8 cellular contexts compared by ENCODE assay signal in the genomic region with DNA sequence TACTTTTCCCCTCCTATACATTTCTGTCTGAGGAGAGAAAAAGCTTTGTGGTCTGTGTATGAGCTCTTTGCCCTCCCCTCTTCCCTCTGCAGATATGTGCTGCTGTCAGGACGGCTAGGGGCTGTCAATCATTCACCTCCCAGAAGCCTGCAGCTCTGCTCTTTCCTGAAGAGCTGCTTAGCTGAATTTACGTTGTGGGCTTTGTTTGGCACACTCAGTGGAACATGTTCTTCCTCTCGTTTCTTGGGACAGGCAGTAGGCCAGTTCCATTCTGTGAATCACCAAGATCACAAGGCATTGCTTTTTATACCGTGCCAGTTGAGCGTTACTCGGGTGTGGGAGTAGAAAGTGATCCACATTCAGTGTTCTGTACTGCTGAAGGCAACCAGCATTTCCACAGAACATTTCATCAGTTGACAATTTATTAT.
A peak's percentile ranks its signal among the peaks of the same experiment; 100 is the strongest.
DNase-seq lines count a peak whose midpoint lies in the region; ATAC-seq and TF ChIP-seq lines count a peak whose summit lies in the region.

No MANE protein-coding gene starts in this region.

- no peak for TF ChIP-seq CTCF in thoracic aorta (IDR thresholded peaks at IDR 0.05)

- H3K36me3 ChIP-seq in thoracic aorta: no peaks in the 10 kb centered on the region

- peaks cover 25 to 30% of the 10 kb centered on the region in 2 donors for H3K4me1 ChIP-seq in thoracic aorta (ENCODE audit: control insufficient read depth in 1 of 2, low read depth in 2 of 2)

- H3K9me3 ChIP-seq in thoracic aorta: no peaks in the 10 kb centered on the region

- CTCF ChIA-PET in HEK293T (lab: Yijun Ruan, JAX): interaction anchor here (0.6 kb wide), 1 partner anchor 85 kb away, joined by 3 read pairs; no protein-coding TSS in a partner anchor

- peak; percentile 96 for ATAC-seq in thoracic aorta (ENCODE audit: insufficient number of reproducible peaks, low FRiP score, low read depth)
- no peak for ATAC-seq in HG02938 (IDR thresholded peaks at IDR 0.05; ENCODE audit: unreplicated experiment)

- POLR2A ChIA-PET in HEK293T (lab: Yijun Ruan, JAX): no interaction called here

- peak overlapping the region; percentile 18 for H3K4me3 ChIP-seq in thoracic aorta

- H3K27ac ChIP-seq in thoracic aorta: peak overlapping the region; percentile 46 to 81

- H3K27me3 ChIP-seq in thoracic aorta (replicated peaks; ENCODE audit: insufficient read depth): no peaks in the 10 kb centered on the region

- peak; percentile 86 for DNase-seq in AG08395 (ENCODE audit: low spot score)
- no peak for DNase-seq in HEK293T (ENCODE audit: extremely low spot score)
- DNase-seq in amniotic epithelial cell (ENCODE audit: low read depth): peak; percentile 97
- DNase-seq in iris pigment epithelial cell (ENCODE audit: low read depth): peak; percentile 95
- DNase-seq in thoracic aorta (ENCODE audit: low spot score): peak; percentile 64
- no peak for DNase-seq in germinal center (ENCODE audit: low spot score)
- no peak for DNase-seq in NCI-H526 treated with DMSO at 0.1 percent for 48 hours (lab: John Stamatoyannopoulos, UW)

TF ChIP-seq in HEK293T, 16 proteins besides CTCF, POLR2A, EP300 and RAD21:
- TF ChIP-seq TARDBP (IDR thresholded peaks at IDR 0.05) (no peak), HDGF (IDR thresholded peaks at IDR 0.05; ENCODE audit: borderline replicate concordance) (no peak), BHLHE40 (IDR thresholded peaks at IDR 0.05; ENCODE audit: borderline replicate concordance) (no peak), SP1 (IDR thresholded peaks at IDR 0.05) (no peak)
- TF ChIP-seq, protein P1, sequence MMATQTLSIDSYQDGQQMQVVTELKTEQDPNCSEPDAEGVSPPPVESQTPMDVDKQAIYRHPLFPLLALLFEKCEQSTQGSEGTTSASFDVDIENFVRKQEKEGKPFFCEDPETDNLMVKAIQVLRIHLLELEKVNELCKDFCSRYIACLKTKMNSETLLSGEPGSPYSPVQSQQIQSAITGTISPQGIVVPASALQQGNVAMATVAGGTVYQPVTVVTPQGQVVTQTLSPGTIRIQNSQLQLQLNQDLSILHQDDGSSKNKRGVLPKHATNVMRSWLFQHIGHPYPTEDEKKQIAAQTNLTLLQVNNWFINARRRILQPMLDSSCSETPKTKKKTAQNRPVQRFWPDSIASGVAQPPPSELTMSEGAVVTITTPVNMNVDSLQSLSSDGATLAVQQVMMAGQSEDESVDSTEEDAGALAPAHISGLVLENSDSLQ (IDR thresholded peaks at IDR 0.05): peak; percentile 68

Comparison
In these comparisons a context has a peak if more than half of its experiments do, and no peak if none do; other contexts are left out.
1. DNase-seq: peak in AG08395 (single experiment), amniotic epithelial cell (single experiment), iris pigment epithelial cell (single experiment) and thoracic aorta (single experiment); none in HEK293T (single experiment), germinal center (single experiment) and NCI-H526 treated with DMSO at 0.1 percent for 48 hours (single experiment).